Comparison of ENCODE assay signal across 8 cellular contexts in genomic region chr10:15370741-15371701, GRCh38. TPM values are rescaled to one million over a fixed set of nuclear protein-coding genes. Genes with fewer than 3 reads are reported as not detected.
DNase-seq lines count a peak whose midpoint lies in the region; ATAC-seq, FAIRE-seq and TF ChIP-seq lines count a peak whose summit lies in the region.

Gene FAM171A1, minus strand, starts transcription at chr10:15371289. Its CDS starts 237 bp downstream, at chr10:15371052.

- peak; percentile 13 for DNase-seq in DMS114 treated with DMSO at 0.1 percent for 48 hours (lab: John Stamatoyannopoulos, UW; ENCODE audit: unreplicated experiment)
- peak; percentile 62 for DNase-seq in H54 (ENCODE audit: insufficient read length, low spot score)
- DNase-seq in NCI-H446 treated with DMSO at 0.1 percent for 48 hours (lab: John Stamatoyannopoulos, UW): peak; percentile 13
- peak; percentile 73 for DNase-seq in activated T-cell treated with anti-CD3 and anti-CD28 coated beads, Interleukin-2, amount 50 U/mL, for 24 hours
- no peak for DNase-seq in epithelial cell of proximal tubule (ENCODE audit: low read depth)
- DNase-seq in stimulated activated CD8-positive, alpha-beta memory T cell treated with anti-CD3 and anti-CD28 coated beads, Interleukin-7, amount 100 ng/mL, for 1 hour (ENCODE audit: low read depth in 2 of 2): peak; percentile 3 to 17

- TF ChIP-seq CTCF in epithelial cell of proximal tubule (conservative IDR thresholded peaks at IDR 0.05; ENCODE audit: low read depth, low read length): no peak

- H3K27me3 Mint-ChIP-seq in activated T-cell treated with anti-CD3 and anti-CD28 coated beads, Interleukin-2, amount 50 U/mL, for 24 hours: peaks cover 54% of the 10 kb centered on the region

- no peaks in the 10 kb centered on the region for H3K9me3 ChIP-seq in mucosa of rectum (ENCODE audit: control insufficient read depth in 2 of 2, low read length in 2 of 2)

- H3K4me1 Mint-ChIP-seq in activated T-cell treated with anti-CD3 and anti-CD28 coated beads, Interleukin-2, amount 50 U/mL, for 24 hours (ENCODE audit: low read depth): peaks cover 8% of the 10 kb centered on the region

- H3K4me1 ChIP-seq in mucosa of rectum (ENCODE audit: control insufficient read depth in 2 of 2, insufficient read depth in 2 of 2, low read length in 2 of 2): peaks cover 2 to 8% of the 10 kb centered on the region in 2 donors

- FAIRE-seq in H54 (lab: Jason Lieb, UNC): no peak

- H3K36me3 ChIP-seq in mucosa of rectum (ENCODE audit: control insufficient read depth in 2 of 2, insufficient read depth in 2 of 2, low read length in 2 of 2): no peaks in the 10 kb centered on the region

- H3K9me3 Mint-ChIP-seq in activated T-cell treated with anti-CD3 and anti-CD28 coated beads, Interleukin-2, amount 50 U/mL, for 24 hours: no peaks in the 10 kb centered on the region

- peak within 1 kb of the TSS; percentile 70 to 85 for H3K9ac ChIP-seq in mucosa of rectum (ENCODE audit: low read depth in 1 of 2, low read length in 2 of 2)

- peak within 1 kb of the TSS; percentile 80 for H3K4me3 ChIP-seq in epithelial cell of proximal tubule (ENCODE audit: low read depth, low read length)
- H3K4me3 ChIP-seq in mucosa of rectum (ENCODE audit: low read length in 2 of 2): peak within 1 kb of the TSS; percentile 71 to 78

- H3K27ac Mint-ChIP-seq in activated T-cell treated with anti-CD3 and anti-CD28 coated beads, Interleukin-2, amount 50 U/mL, for 24 hours: no peak within 1 kb of the TSS

- peak within 1 kb of the TSS; percentile 47 to 48 for H3K27ac ChIP-seq in mucosa of rectum (ENCODE audit: low read depth in 2 of 2, low read length in 2 of 2)

- H3K4me3 Mint-ChIP-seq in activated T-cell treated with anti-CD3 and anti-CD28 coated beads, Interleukin-2, amount 50 U/mL, for 24 hours: peak within 1 kb of the TSS; percentile 75

- no peak for TF ChIP-seq POLR2A in H54 (IDR thresholded peaks at IDR 0.05; ENCODE audit: low read depth, low read length)

- no peak for ATAC-seq in HG03025 (IDR thresholded peaks at IDR 0.05; ENCODE audit: low FRiP score, unreplicated experiment)

- H3K27me3 ChIP-seq in mucosa of rectum (ENCODE audit: control insufficient read depth in 2 of 2, insufficient read depth in 2 of 2, low read length in 2 of 2): no peaks in the 10 kb centered on the region

- no peaks in the 10 kb centered on the region for H3K36me3 Mint-ChIP-seq in activated T-cell treated with anti-CD3 and anti-CD28 coated beads, Interleukin-2, amount 50 U/mL, for 24 hours (ENCODE audit: low read depth)

RNA-seq across cellular contexts. Expression of gene FAM171A1, which starts in this region (rescaled TPM):
- 20.2 and 27.9 TPM in 2 replicates for total RNA-seq in epithelial cell of proximal tubule
